In the genomic region with DNA sequence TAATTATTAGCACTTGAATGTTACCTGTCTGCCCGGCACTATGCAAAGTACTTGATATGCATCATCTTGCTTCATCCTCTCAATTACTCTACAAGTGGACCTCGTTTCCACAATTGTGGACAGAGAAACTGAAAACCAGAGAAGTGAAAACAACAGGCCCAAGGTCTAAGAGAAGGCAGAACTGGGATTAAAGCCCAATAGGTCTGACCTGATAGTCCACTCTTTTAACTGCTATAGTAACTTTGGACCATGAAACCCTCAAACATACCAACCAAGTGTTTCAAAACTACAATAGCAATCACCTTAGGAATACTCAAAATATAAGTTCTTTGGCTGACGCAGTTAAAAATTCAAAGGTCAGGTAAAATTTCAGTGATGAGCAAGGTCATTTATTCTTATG, we compare ENCODE assay signal across 1 cellular context.
TF ChIP-seq lines count a peak whose summit lies in the region.

No MANE protein-coding gene starts in this region.

TF ChIP-seq in liver, 16 proteins besides CTCF, POLR2A, EP300 and RAD21:
- TF ChIP-seq, protein P1, sequence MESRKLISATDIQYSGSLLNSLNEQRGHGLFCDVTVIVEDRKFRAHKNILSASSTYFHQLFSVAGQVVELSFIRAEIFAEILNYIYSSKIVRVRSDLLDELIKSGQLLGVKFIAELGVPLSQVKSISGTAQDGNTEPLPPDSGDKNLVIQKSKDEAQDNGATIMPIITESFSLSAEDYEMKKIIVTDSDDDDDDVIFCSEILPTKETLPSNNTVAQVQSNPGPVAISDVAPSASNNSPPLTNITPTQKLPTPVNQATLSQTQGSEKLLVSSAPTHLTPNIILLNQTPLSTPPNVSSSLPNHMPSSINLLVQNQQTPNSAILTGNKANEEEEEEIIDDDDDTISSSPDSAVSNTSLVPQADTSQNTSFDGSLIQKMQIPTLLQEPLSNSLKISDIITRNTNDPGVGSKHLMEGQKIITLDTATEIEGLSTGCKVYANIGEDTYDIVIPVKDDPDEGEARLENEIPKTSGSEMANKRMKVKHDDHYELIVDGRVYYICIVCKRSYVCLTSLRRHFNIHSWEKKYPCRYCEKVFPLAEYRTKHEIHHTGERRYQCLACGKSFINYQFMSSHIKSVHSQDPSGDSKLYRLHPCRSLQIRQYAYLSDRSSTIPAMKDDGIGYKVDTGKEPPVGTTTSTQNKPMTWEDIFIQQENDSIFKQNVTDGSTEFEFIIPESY (IDR thresholded peaks at IDR 0.05) = peak; percentile 31
- TF ChIP-seq, protein P2, sequence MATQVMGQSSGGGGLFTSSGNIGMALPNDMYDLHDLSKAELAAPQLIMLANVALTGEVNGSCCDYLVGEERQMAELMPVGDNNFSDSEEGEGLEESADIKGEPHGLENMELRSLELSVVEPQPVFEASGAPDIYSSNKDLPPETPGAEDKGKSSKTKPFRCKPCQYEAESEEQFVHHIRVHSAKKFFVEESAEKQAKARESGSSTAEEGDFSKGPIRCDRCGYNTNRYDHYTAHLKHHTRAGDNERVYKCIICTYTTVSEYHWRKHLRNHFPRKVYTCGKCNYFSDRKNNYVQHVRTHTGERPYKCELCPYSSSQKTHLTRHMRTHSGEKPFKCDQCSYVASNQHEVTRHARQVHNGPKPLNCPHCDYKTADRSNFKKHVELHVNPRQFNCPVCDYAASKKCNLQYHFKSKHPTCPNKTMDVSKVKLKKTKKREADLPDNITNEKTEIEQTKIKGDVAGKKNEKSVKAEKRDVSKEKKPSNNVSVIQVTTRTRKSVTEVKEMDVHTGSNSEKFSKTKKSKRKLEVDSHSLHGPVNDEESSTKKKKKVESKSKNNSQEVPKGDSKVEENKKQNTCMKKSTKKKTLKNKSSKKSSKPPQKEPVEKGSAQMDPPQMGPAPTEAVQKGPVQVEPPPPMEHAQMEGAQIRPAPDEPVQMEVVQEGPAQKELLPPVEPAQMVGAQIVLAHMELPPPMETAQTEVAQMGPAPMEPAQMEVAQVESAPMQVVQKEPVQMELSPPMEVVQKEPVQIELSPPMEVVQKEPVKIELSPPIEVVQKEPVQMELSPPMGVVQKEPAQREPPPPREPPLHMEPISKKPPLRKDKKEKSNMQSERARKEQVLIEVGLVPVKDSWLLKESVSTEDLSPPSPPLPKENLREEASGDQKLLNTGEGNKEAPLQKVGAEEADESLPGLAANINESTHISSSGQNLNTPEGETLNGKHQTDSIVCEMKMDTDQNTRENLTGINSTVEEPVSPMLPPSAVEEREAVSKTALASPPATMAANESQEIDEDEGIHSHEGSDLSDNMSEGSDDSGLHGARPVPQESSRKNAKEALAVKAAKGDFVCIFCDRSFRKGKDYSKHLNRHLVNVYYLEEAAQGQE (IDR thresholded peaks at IDR 0.05) = no peak
- TF ChIP-seq SP1 (IDR thresholded peaks at IDR 0.05) (peak; percentile 55), TAF1 (conservative IDR thresholded peaks at IDR 0.05) (no peak), EGR1 (IDR thresholded peaks at IDR 0.05; ENCODE audit: low read depth in 2 of 2) (no peak), YY1 (IDR thresholded peaks at IDR 0.05) (no peak), JUND (IDR thresholded peaks at IDR 0.05) (peak in 1 of 2 donors; percentile 43), HNF4G (IDR thresholded peaks at IDR 0.05) (peak; percentile 24), GABPA (IDR thresholded peaks at IDR 0.05 in 1 of 2, conservative IDR thresholded peaks at IDR 0.05 in 1 of 2) (no peak), RXRA (IDR thresholded peaks at IDR 0.05) (peak; percentile 39 to 41), HNF4A (conservative IDR thresholded peaks at IDR 0.05) (peak; percentile 82 to 86), FOXA1 (IDR thresholded peaks at IDR 0.05) (no peak), FOXA2 (IDR thresholded peaks at IDR 0.05) (no peak), NR2F2 (IDR thresholded peaks at IDR 0.05) (no peak)
- TF ChIP-seq, protein P3, sequence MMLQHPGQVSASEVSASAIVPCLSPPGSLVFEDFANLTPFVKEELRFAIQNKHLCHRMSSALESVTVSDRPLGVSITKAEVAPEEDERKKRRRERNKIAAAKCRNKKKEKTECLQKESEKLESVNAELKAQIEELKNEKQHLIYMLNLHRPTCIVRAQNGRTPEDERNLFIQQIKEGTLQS (IDR thresholded peaks at IDR 0.05) = no peak
- TF ChIP-seq, protein P4, sequence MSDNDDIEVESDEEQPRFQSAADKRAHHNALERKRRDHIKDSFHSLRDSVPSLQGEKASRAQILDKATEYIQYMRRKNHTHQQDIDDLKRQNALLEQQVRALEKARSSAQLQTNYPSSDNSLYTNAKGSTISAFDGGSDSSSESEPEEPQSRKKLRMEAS (IDR thresholded peaks at IDR 0.05) = no peak
